Comparison of ENCODE assay signal across 16 cellular contexts in genomic region chr15:48806151-48806550, GRCh38. TPM values are rescaled to one million over a fixed set of nuclear protein-coding genes. Genes with fewer than 3 reads are reported as not detected.
DNase-seq lines count a peak whose midpoint lies in the region; ATAC-seq and TF ChIP-seq lines count a peak whose summit lies in the region.
"Had no signal": no experiment of that assay in that cellular context is flagged by ENCODE, and none has a peak within 500 bp of the region (broad histone marks: within the 10 kb centered on the region; RNA-seq: fewer than 3 reads in every experiment).

No MANE protein-coding gene starts in this region.

- TF ChIP-seq CTCF in astrocyte of the spinal cord (IDR thresholded peaks at IDR 0.05; ENCODE audit: low read depth, low read length) (no peak), nephron progenitor cell (IDR thresholded peaks at IDR 0.05) (no peak), MCF 10A (IDR thresholded peaks at IDR 0.05; ENCODE audit: unreplicated experiment) (no peak), lower lobe of right lung (IDR thresholded peaks at IDR 0.05) (no peak), GM10266 (IDR thresholded peaks at IDR 0.05; ENCODE audit: control insufficient read depth, insufficient read depth, low read depth, missing control alignments) (no peak)

- POLR2A ChIA-PET in MCF 10A (lab: Yijun Ruan, JAX), result interaction anchor here (1.1 kb wide), 3 partner anchors 10 to 267 kb away, joined by 3 read pairs; partner anchors contain the start of gene FBN1

- in situ Hi-C loops in astrocyte of the spinal cord (cut with HindIII; ENCODE audit: low sequenced_read_pairs), result no loop called here

- CTCF ChIA-PET in MCF 10A (lab: Yijun Ruan, JAX), result interaction anchor here (0.5 to 1.7 kb wide), 8 partner anchors 16 to 1223 kb away, joined by 3 to 8 read pairs (median 3); partner anchors contain the start of gene SHC4

- H3K9me3 ChIP-seq in lower lobe of right lung, result no peaks in the 10 kb centered on the region
- H3K9me3 ChIP-seq: transverse colon had no signal

- peaks cover 8% of the 10 kb centered on the region for H3K4me1 ChIP-seq in lower lobe of right lung

- DNase-seq in NCI-H2081 (lab: John Stamatoyannopoulos, UW) (peak; percentile 11 to 42), NCI-H2081 treated with DMSO at 0.1 percent for 48 hours (lab: John Stamatoyannopoulos, UW) (no peak), NCI-H1105 treated with DMSO at 0.1 percent for 48 hours (lab: John Stamatoyannopoulos, UW) (peak; percentile 50), astrocyte of the spinal cord (ENCODE audit: low read depth, low spot score) (peak; percentile 53), nephron progenitor cell (peak; percentile 23), MCF 10A (ENCODE audit: unreplicated experiment) (no peak), lower lobe of right lung (no peak), GM10266 (ENCODE audit: extremely low spot score) (no peak)
- DNase-seq: activated CD4-positive, alpha-beta T cell treated with anti-CD3 and anti-CD28 coated beads, Interleukin-2, amount 50 U/mL, for 1 hour; activated gamma-delta T cell treated with Interleukin-2 at 50 U/mL for 16 hours; cerebellar nuclear complex; MM.1S; natural killer cell; NK-92 treated with Interleukin-12 subunit alpha and Interleukin-12 subunit beta, amount 100 ng/mL, for 24 hours; T-cell; transverse colon had no signal

- H3K4me3 Mint-ChIP-seq in nephron progenitor cell, result peak overlapping the region; percentile 61
- no peak overlapping the region for H3K4me3 Mint-ChIP-seq in MCF 10A (ENCODE audit: unreplicated experiment)
- H3K4me3 Mint-ChIP-seq: natural killer cell, T-cell had no signal

- intact Hi-C loops in MCF 10A (cut with micrococcal nuclease), result no loop called here
- intact Hi-C loops in lower lobe of right lung (cut with DNase I), result no loop called here

- H3K27ac Mint-ChIP-seq in nephron progenitor cell, result peak overlapping the region; percentile 60
- H3K27ac Mint-ChIP-seq in MCF 10A (ENCODE audit: low read depth, unreplicated experiment), result no peak overlapping the region
- H3K27ac Mint-ChIP-seq: natural killer cell, T-cell had no signal

- H3K36me3 Mint-ChIP-seq in nephron progenitor cell (ENCODE audit: low read depth) (peaks cover 14% of the 10 kb centered on the region), MCF 10A (ENCODE audit: insufficient read depth, unreplicated experiment) (peaks cover 12% of the 10 kb centered on the region)
- H3K36me3 Mint-ChIP-seq: natural killer cell had no signal

- H3K27me3 Mint-ChIP-seq in nephron progenitor cell (ENCODE audit: low read depth, poor library complexity) (no peaks in the 10 kb centered on the region), MCF 10A (ENCODE audit: insufficient read depth, unreplicated experiment) (no peaks in the 10 kb centered on the region)
- H3K27me3 Mint-ChIP-seq: T-cell had no signal

- no peak for ATAC-seq in lower lobe of right lung
- ATAC-seq: natural killer cell, T-cell had no signal

- no peaks in the 10 kb centered on the region for H3K9me3 Mint-ChIP-seq in nephron progenitor cell
- H3K9me3 Mint-ChIP-seq in MCF 10A (ENCODE audit: unreplicated experiment), result no peaks in the 10 kb centered on the region
- H3K9me3 Mint-ChIP-seq: natural killer cell, T-cell had no signal

- H3K27me3 ChIP-seq in lower lobe of right lung (ENCODE audit: low read depth), result no peaks in the 10 kb centered on the region
- H3K27me3 ChIP-seq: transverse colon had no signal

- peaks cover 50% of the 10 kb centered on the region for H3K4me1 Mint-ChIP-seq in nephron progenitor cell
- peaks cover 28% of the 10 kb centered on the region for H3K4me1 Mint-ChIP-seq in MCF 10A (ENCODE audit: insufficient read depth, unreplicated experiment)

- BruUV-seq in MCF 10A (replicated peaks; lab: Mats Ljungman, UMichigan), result no TSS peak

- H3K27ac ChIP-seq in lower lobe of right lung, result no peak overlapping the region
- H3K27ac ChIP-seq: transverse colon had no signal

- no peaks in the 10 kb centered on the region for H3K36me3 ChIP-seq in lower lobe of right lung
- H3K36me3 ChIP-seq: transverse colon had no signal

- H3K4me3 ChIP-seq in astrocyte of the spinal cord (ENCODE audit: low read depth, low read length), result no peak overlapping the region
- H3K4me3 ChIP-seq in lower lobe of right lung, result no peak overlapping the region
- H3K4me3 ChIP-seq: transverse colon had no signal

RNA-seq across cellular contexts. Expression of gene CEP152, which starts 4.7 kb away (rescaled TPM):
- total RNA-seq in MCF 10A (2022), result 6.4 and 6.5 TPM in 2 replicates
- 6.5 TPM for total RNA-seq in lower lobe of right lung

Comparison
In these comparisons a context has a peak if more than half of its experiments do, and no peak if none do; other contexts are left out.
1. DNase-seq: peak in NCI-H2081 (2 of 2), NCI-H1105 treated with DMSO at 0.1 percent for 48 hours (single experiment), astrocyte of the spinal cord (single experiment) and nephron progenitor cell (single experiment); none in NCI-H2081 treated with DMSO at 0.1 percent for 48 hours (single experiment), MCF 10A (single experiment), lower lobe of right lung (single experiment) and GM10266 (single experiment).